In genomic region chr1:44318097-44319088, GRCh38 we compare ENCODE assay signal across 8 cellular contexts. TPM values are rescaled to one million over a fixed set of nuclear protein-coding genes. Genes with fewer than 3 reads are reported as not detected.
DNase-seq lines count a peak whose midpoint lies in the region; ATAC-seq, FAIRE-seq and TF ChIP-seq lines count a peak whose summit lies in the region.

No MANE protein-coding gene starts in this region.

- intact Hi-C loops in adrenal gland (cut with DNase I) (loop anchor here in 1 of 2 donors (5.0 kb wide), 1 partner anchor 101 kb away; no protein-coding TSS in a partner anchor), kidney (cut with DNase I) (no loop called here)

- 41 to 53% (median 51%) methylated on average over 9 of the region's 9 CpGs for WGBS in adrenal gland, 4 donors

- H3K36me3 ChIP-seq in adrenal gland (replicated peaks in 1 of 2) = peaks cover 0 to 11% of the 10 kb centered on the region in 2 donors
- peaks cover 15 to 29% of the 10 kb centered on the region in 2 donors for H3K36me3 ChIP-seq in kidney (ENCODE audit: control insufficient read depth in 1 of 2, insufficient read depth in 2 of 2, low read length in 2 of 2)

- H3K9me3 ChIP-seq in adrenal gland (replicated peaks in 1 of 3) = no peaks in the 10 kb centered on the region
- no peaks in the 10 kb centered on the region for H3K9me3 ChIP-seq in kidney (ENCODE audit: control insufficient read depth in 1 of 2, low read length in 2 of 2)

- H3K27me3 ChIP-seq in adrenal gland = no peaks in the 10 kb centered on the region

- TF ChIP-seq CTCF in adrenal gland (IDR thresholded peaks at IDR 0.05) = peak; percentile 55 to 93 (median 73)
- peak; percentile 59 for TF ChIP-seq CTCF in kidney (IDR thresholded peaks at IDR 0.05; ENCODE audit: borderline replicate concordance, extremely low read depth, insufficient read depth)

- H3K9ac ChIP-seq in kidney (ENCODE audit: low read length in 2 of 2) = no peak overlapping the region

- no peak for TF ChIP-seq POLR2A in adrenal gland (IDR thresholded peaks at IDR 0.05)

- ATAC-seq in GM21723 (IDR thresholded peaks at IDR 0.05; ENCODE audit: unreplicated experiment) (no peak), HG03469 (IDR thresholded peaks at IDR 0.05; ENCODE audit: unreplicated experiment) (no peak)

- H3K27ac ChIP-seq in adrenal gland (no peak overlapping the region), kidney (ENCODE audit: low read depth in 2 of 2, low read length in 2 of 2) (no peak overlapping the region)

- H3K4me1 ChIP-seq in adrenal gland (replicated peaks in 1 of 2) = no peaks in the 10 kb centered on the region
- peaks cover 0 to 4% of the 10 kb centered on the region in 2 donors for H3K4me1 ChIP-seq in kidney (ENCODE audit: control insufficient read depth in 1 of 2, insufficient read depth in 1 of 2, low read depth in 1 of 2, low read length in 2 of 2)

- no peak overlapping the region for H3K4me3 ChIP-seq in adrenal gland
- no peak overlapping the region for H3K4me3 ChIP-seq in kidney (ENCODE audit: low read length in 2 of 2)

- FAIRE-seq in G401.6 (lab: Jason Lieb, UNC) (peak; percentile 44), kidney (lab: Jason Lieb, UNC) (no peak)

- DNase-seq in LoVo (ENCODE audit: low spot score) = peak; percentile 32
- DNase-seq in SKM-1 (lab: John Stamatoyannopoulos, UW; ENCODE audit: unreplicated experiment) = peak; percentile 9
- DNase-seq in adrenal gland = peak in 6 of 7 donors; percentile 25 to 67 (median 42)
- no peak for DNase-seq in kidney
- peak; percentile 9 for DNase-seq in stimulated activated CD8-positive, alpha-beta memory T cell treated with anti-CD3 and anti-CD28 coated beads, Interleukin-15, amount 100 ng/mL, for 1 hour (ENCODE audit: low read depth)

RNA-seq across cellular contexts. Expression of gene ERI3, which starts 36.7 kb away (rescaled TPM):
- total RNA-seq in adrenal gland (10 to 100 TPM; 34.3 to 62.8 (median 47.9) TPM), kidney (60.4 TPM)
- polyA plus RNA-seq in adrenal gland (10 to 100 TPM; 33.8 to 43.4 (median 38.6) TPM), kidney (ENCODE audit: insufficient read depth, low read depth, low replicate concordance) (126 TPM)
